Comparison of ENCODE assay signal across 18 cellular contexts in the genomic region with DNA sequence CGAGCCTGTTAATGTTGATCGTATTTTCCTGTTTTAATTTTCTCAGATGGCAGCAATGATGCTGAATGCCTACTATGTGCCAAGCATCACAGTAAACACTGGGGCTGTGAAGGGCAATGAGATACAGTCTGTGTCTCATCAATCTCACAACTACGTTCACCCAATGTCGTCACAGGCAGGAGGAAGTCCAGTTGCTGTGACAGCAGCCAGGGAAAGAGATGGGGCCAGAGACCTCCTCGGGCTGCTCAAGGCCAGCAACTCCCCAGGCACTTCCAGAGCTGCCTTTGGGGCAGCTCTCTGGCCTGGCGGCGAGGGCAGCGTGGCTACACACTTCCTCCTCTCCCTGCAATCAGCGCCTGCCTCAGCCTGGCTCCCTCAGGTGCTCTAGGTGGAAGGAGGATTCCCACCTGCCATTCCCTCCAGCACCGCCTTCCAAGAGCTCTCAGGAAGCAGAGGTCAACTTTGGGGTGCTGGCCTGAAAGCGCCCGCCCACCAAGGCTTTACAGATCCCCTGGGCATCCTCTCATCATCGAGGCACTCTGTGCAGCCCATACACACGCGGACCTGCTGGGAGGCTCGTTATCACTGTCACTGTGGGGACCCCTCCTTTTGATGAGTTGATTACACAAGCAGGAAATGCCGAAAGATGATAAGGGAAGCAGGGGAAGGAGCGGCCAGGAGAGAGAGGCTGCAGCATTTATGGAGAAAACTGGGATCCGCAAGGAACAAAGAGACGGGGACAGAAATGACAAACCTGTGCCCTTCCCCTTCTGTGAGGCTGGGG.
DNase-seq lines count a peak whose midpoint lies in the region; ATAC-seq, FAIRE-seq and TF ChIP-seq lines count a peak whose summit lies in the region.
"Had no signal": no experiment of that assay in that cellular context is flagged by ENCODE, and none has a peak within 500 bp of the region (broad histone marks: within the 10 kb centered on the region; RNA-seq: fewer than 3 reads in every experiment).

No MANE protein-coding gene starts in this region.

- ATAC-seq in GM23338 (peak; percentile 57), GM18870 (IDR thresholded peaks at IDR 0.05; ENCODE audit: unreplicated experiment) (no peak)
- ATAC-seq: Panc1, SK-N-SH treated with all-trans-retinoic acid at 6 μM for 48 hours had no signal

- H3K56ac ChIP-seq in H1 (replicated peaks; ENCODE audit: insufficient read length, low read depth, low read length) = no peak overlapping the region

- peak overlapping the region; percentile 52; the same call in 1 of the 2 replicates for H3K18ac ChIP-seq in H1 (ENCODE audit: extremely low read depth, low read length)

- H3K9me3 Mint-ChIP-seq in GM23338 (no peaks in the 10 kb centered on the region), neural progenitor cell (no peaks in the 10 kb centered on the region)

- WGBS in H1 (ENCODE audit: extremely low coverage in 1 of 2, insufficient coverage in 1 of 2, insufficient read length in 1 of 2, insufficient replicate concordance in 2 of 2, low coverage in 1 of 2, low lambda C conversion rate in 2 of 2, missing lambda C conversion rate in 1 of 2), 2 experiments = 73% methylated on average over 19 of the region's 20 CpGs; no CpG with 5 or more reads in 1 of the 2 experiments

- H3K9me2 ChIP-seq in GM23338 (ENCODE audit: insufficient read depth) = no peaks in the 10 kb centered on the region

- intact Hi-C loops in ascending aorta (cut with DNase I) = no loop called here

- H2BK12ac ChIP-seq in H1 (ENCODE audit: low read depth, low read length) = peak overlapping the region; percentile 83; the same call in 1 of the 2 replicates

- no peak overlapping the region for H2BK120ac ChIP-seq in H1 (replicated peaks; ENCODE audit: low read depth, low read length)

- no peak for TF ChIP-seq RAD21 in H1 (IDR thresholded peaks at IDR 0.05 in 1 of 2, conservative IDR thresholded peaks at IDR 0.05 in 1 of 2; ENCODE audit: low read depth in 2 of 2, low read length in 2 of 2)

- no peak overlapping the region for H3K4me3 ChIP-seq in GM23338
- no peak overlapping the region for H3K4me3 ChIP-seq in H1 (ENCODE audit: extremely low read depth in 1 of 4, insufficient read depth in 2 of 4, low read depth in 3 of 4, low read length in 4 of 4)
- no peak overlapping the region for H3K4me3 ChIP-seq in neural progenitor cell
- H3K4me3 ChIP-seq in coronary artery = no peak overlapping the region
- H3K4me3 ChIP-seq in ascending aorta = no peak overlapping the region

- FAIRE-seq in H1 (lab: Jason Lieb, UNC) = no peak
- FAIRE-seq: D721Med, G401.6, GM12892 had no signal

- no peaks in the 10 kb centered on the region for H3K36me3 ChIP-seq in GM23338 (ENCODE audit: insufficient read depth)
- no peaks in the 10 kb centered on the region for H3K36me3 ChIP-seq in H1 (ENCODE audit: control insufficient read depth in 2 of 4, insufficient read depth in 4 of 4, low read length in 3 of 4)
- H3K36me3 ChIP-seq in neural progenitor cell = no peaks in the 10 kb centered on the region
- H3K36me3 ChIP-seq in ascending aorta = no peaks in the 10 kb centered on the region
- H3K36me3 ChIP-seq: BE2C had no signal

- H2BK20ac ChIP-seq in H1 (ENCODE audit: low read length) = peak overlapping the region; percentile 68

- H2AK5ac ChIP-seq in H1 (ENCODE audit: low read depth, low read length) = no peak overlapping the region

- H3K9me3 ChIP-seq in H1 (ENCODE audit: insufficient read depth in 2 of 2, low read depth in 1 of 2, low read length in 1 of 2) (no peaks in the 10 kb centered on the region), neural progenitor cell (ENCODE audit: low read depth) (no peaks in the 10 kb centered on the region), ascending aorta (no peaks in the 10 kb centered on the region)
- H3K9me3 ChIP-seq: BE2C had no signal

- H3K9ac ChIP-seq in H1 (replicated peaks in 1 of 4; ENCODE audit: extremely low read depth in 1 of 4, low read depth in 3 of 4, low read length in 3 of 4) (no peak overlapping the region), neural progenitor cell (no peak overlapping the region)

- H3K4ac ChIP-seq in H1 (replicated peaks; ENCODE audit: insufficient read length, low read depth, low read length) = no peak overlapping the region

- H3K27ac ChIP-seq in GM23338 (ENCODE audit: low read depth) (no peak overlapping the region), H1 (ENCODE audit: low read depth, low read length) (no peak overlapping the region), neural progenitor cell (no peak overlapping the region), coronary artery (no peak overlapping the region), ascending aorta (no peak overlapping the region)
- H3K27ac ChIP-seq: HL-60 had no signal

- H4K20me1 ChIP-seq in GM23338 (replicated peaks; ENCODE audit: insufficient read depth) (no peaks in the 10 kb centered on the region), H1 (replicated peaks in 1 of 2; ENCODE audit: control insufficient read depth in 1 of 2, insufficient read depth in 2 of 2, low read length in 2 of 2) (no peaks in the 10 kb centered on the region), neural progenitor cell (ENCODE audit: low read depth) (no peaks in the 10 kb centered on the region)

- H3F3A ChIP-seq in GM23338 (replicated peaks; ENCODE audit: low read depth) (no peaks in the 10 kb centered on the region), neural progenitor cell (ENCODE audit: low read depth) (no peaks in the 10 kb centered on the region)

- H3K4me1 Mint-ChIP-seq in GM23338 (peaks cover 51% of the 10 kb centered on the region), neural progenitor cell (peaks cover 36% of the 10 kb centered on the region)
- H3K4me1 Mint-ChIP-seq: CD4-positive, alpha-beta memory T cell had no signal

- H3K36me3 Mint-ChIP-seq in GM23338 (ENCODE audit: low read depth) (no peaks in the 10 kb centered on the region; the same call in 2 of the 3 replicates), neural progenitor cell (no peaks in the 10 kb centered on the region)
- H3K36me3 Mint-ChIP-seq: CD4-positive, alpha-beta memory T cell had no signal

- no peaks in the 10 kb centered on the region for H3K79me1 ChIP-seq in H1 (ENCODE audit: low read depth, low read length)

- no peak overlapping the region for H3K23ac ChIP-seq in H1 (ENCODE audit: insufficient read length)

- H3K4me2 ChIP-seq in GM23338 (no peak overlapping the region), H1 (ENCODE audit: insufficient read depth in 1 of 2, low read depth in 2 of 2, low read length in 2 of 2) (no peak overlapping the region), neural progenitor cell (no peak overlapping the region)

- H3K23me2 ChIP-seq in H1 (ENCODE audit: low read depth, low read length) = no peaks in the 10 kb centered on the region

- no peak overlapping the region; the same call in 2 of the 3 replicates for H3K4me3 Mint-ChIP-seq in GM23338
- no peak overlapping the region for H3K4me3 Mint-ChIP-seq in neural progenitor cell
- H3K4me3 Mint-ChIP-seq: CD4-positive, alpha-beta memory T cell had no signal

- TF ChIP-seq EP300 in H1 (IDR thresholded peaks at IDR 0.05; ENCODE audit: borderline replicate concordance in 1 of 2, low read depth in 2 of 2, low read length in 2 of 2) = no peak

- H4K8ac ChIP-seq in H1 (ENCODE audit: extremely low read depth, insufficient read depth, low read length) = no peak overlapping the region; the same call in 1 of the 2 replicates

- H3K79me2 ChIP-seq in GM23338 (replicated peaks; ENCODE audit: insufficient read depth) (no peaks in the 10 kb centered on the region), H1 (ENCODE audit: control insufficient read depth in 1 of 2, insufficient read depth in 2 of 2, low read length in 2 of 2) (no peaks in the 10 kb centered on the region), neural progenitor cell (ENCODE audit: low read depth) (no peaks in the 10 kb centered on the region)

- H2AFZ ChIP-seq in GM23338 = peak overlapping the region; percentile 92
- peak overlapping the region; percentile 69; the same call in 1 of the 2 replicates for H2AFZ ChIP-seq in H1 (ENCODE audit: low read length)
- peak overlapping the region; percentile 52 for H2AFZ ChIP-seq in neural progenitor cell (replicated peaks)

- H3K4me1 ChIP-seq in GM23338 (ENCODE audit: insufficient read depth) = peaks cover 34% of the 10 kb centered on the region
- peaks cover 2 to 23% (median 10%) of the 10 kb centered on the region in 4 experiments for H3K4me1 ChIP-seq in H1 (replicated peaks in 1 of 4; ENCODE audit: control insufficient read depth in 3 of 4, insufficient read depth in 4 of 4, low read length in 3 of 4)
- H3K4me1 ChIP-seq in neural progenitor cell = peaks cover 38% of the 10 kb centered on the region
- H3K4me1 ChIP-seq in ascending aorta = no peaks in the 10 kb centered on the region

- no peak for TF ChIP-seq CTCF in GM23338 (conservative IDR thresholded peaks at IDR 0.05; ENCODE audit: low read depth in 2 of 2)
- TF ChIP-seq CTCF in H1 (IDR thresholded peaks at IDR 0.05; ENCODE audit: control extremely low read depth in 1 of 3, insufficient read depth in 1 of 3, low read depth in 1 of 3, low read length in 3 of 3) = no peak
- TF ChIP-seq CTCF in neural progenitor cell (IDR thresholded peaks at IDR 0.05) = no peak
- TF ChIP-seq CTCF in coronary artery (IDR thresholded peaks at IDR 0.05) = no peak
- no peak for TF ChIP-seq CTCF in ascending aorta (IDR thresholded peaks at IDR 0.05)

- CTCF ChIA-PET in H1 (lab: Charles Lee; ENCODE audit: partially characterized antibody) = interaction anchor here (0.8 kb wide), 1 partner anchor 30 kb away, joined by 3 read pairs; no protein-coding TSS in a partner anchor

- H4K91ac ChIP-seq in H1 (replicated peaks; ENCODE audit: insufficient read length, low read length) = peak overlapping the region; percentile 22

- H3K27me3 ChIP-seq in GM23338 (ENCODE audit: insufficient read depth) = no peaks in the 10 kb centered on the region
- H3K27me3 ChIP-seq in H1 (replicated peaks in 1 of 4; ENCODE audit: control insufficient read depth in 3 of 4, extremely low read depth in 1 of 4, insufficient read depth in 3 of 4, low read length in 3 of 4) = no peaks in the 10 kb centered on the region; a peak in 1 of 7 replicates
- H3K27me3 ChIP-seq in neural progenitor cell = no peaks in the 10 kb centered on the region
- no peaks in the 10 kb centered on the region for H3K27me3 ChIP-seq in ascending aorta
- H3K27me3 ChIP-seq: BE2C had no signal

- peak; percentile 8 for DNase-seq in GM23338 (ENCODE audit: low spot score)
- DNase-seq in NCI-H1092 (lab: John Stamatoyannopoulos, UW) = peak; percentile 73
- no peak for DNase-seq in H1 (ENCODE audit: low read depth in 1 of 2, low spot score in 2 of 2)
- DNase-seq in neural progenitor cell (ENCODE audit: low spot score) = no peak
- no peak for DNase-seq in coronary artery (ENCODE audit: low spot score)
- DNase-seq in ascending aorta (ENCODE audit: low spot score in 2 of 2) = no peak
- DNase-seq: BE2C; CD4-positive, alpha-beta memory T cell; NCI-H1048; NCI-H748 treated with DMSO at 0.1 percent for 48 hours; SHP77 had no signal

- H3K27ac Mint-ChIP-seq in GM23338 = no peak overlapping the region; the same call in 1 of the 2 replicates
- no peak overlapping the region for H3K27ac Mint-ChIP-seq in neural progenitor cell
- H3K27ac Mint-ChIP-seq: CD4-positive, alpha-beta memory T cell had no signal

- H2BK15ac ChIP-seq in H1 (ENCODE audit: low read length) = no peak overlapping the region

- H3K27me3 Mint-ChIP-seq in GM23338 (ENCODE audit: insufficient read depth, low read depth, poor library complexity) = peaks cover 12% of the 10 kb centered on the region
- H3K27me3 Mint-ChIP-seq in neural progenitor cell (ENCODE audit: insufficient read depth, low read depth) = peaks cover 6% of the 10 kb centered on the region

- H3K14ac ChIP-seq in H1 (ENCODE audit: insufficient read length) = no peak overlapping the region

- no peak overlapping the region for H4K5ac ChIP-seq in H1 (ENCODE audit: insufficient read length, low read depth, low read length)

- H2BK5ac ChIP-seq in H1 (ENCODE audit: low read depth, low read length) = peak overlapping the region; percentile 49; the same call in 1 of the 2 replicates

- POLR2A ChIA-PET in H1 (lab: Charles Lee; ENCODE audit: partially characterized antibody) = interaction anchor here (1.4 kb wide), 1 partner anchor 17 kb away, joined by 3 read pairs; no protein-coding TSS in a partner anchor

- no peak for TF ChIP-seq POLR2A in H1 (IDR thresholded peaks at IDR 0.05; ENCODE audit: control extremely low read depth in 1 of 2, low read depth in 2 of 2, low read length in 2 of 2)

Comparison
In these comparisons a context has a peak if more than half of its experiments do, and no peak if none do; other contexts are left out.
1. DNase-seq: peak in GM23338 (single experiment) and NCI-H1092 (single experiment); none in H1 (0 of 2), neural progenitor cell (single experiment), coronary artery (single experiment) and ascending aorta (0 of 2).
2. Peak in every context shown above with its lines, with median percentiles within 50 percentile points of each other: H2AFZ ChIP-seq.